ENCODE assay signal across 20 cellular contexts in the genomic region with DNA sequence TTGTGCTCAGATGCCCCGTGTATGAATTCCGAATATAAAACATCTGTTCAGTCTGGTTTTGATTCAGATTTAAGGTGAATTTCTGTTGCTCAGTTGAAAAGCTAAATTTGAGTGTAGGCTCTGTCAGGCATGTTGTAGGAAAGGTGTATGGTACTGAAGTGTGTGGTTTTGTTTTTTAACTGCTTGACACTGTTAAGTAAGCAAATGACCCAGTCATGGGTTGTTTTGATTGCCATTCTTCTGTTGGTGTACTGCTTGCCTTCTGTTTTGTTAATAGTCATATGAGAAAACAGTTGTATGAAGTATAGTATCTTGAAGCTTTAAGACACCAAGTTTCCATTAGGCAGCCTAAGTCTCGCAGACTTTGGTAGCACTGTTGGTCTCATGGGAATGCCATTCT. TPM values are rescaled to one million over a fixed set of nuclear protein-coding genes. Genes with fewer than 3 reads are reported as not detected.
DNase-seq lines count a peak whose midpoint lies in the region; ATAC-seq lines count a peak whose summit lies in the region.
"Had no signal": no experiment of that assay in that cellular context is flagged by ENCODE, and none has a peak within 500 bp of the region (broad histone marks: within the 10 kb centered on the region; RNA-seq: fewer than 3 reads in every experiment).

No MANE protein-coding gene starts in this region.

- H3K36me3 Mint-ChIP-seq in activated T-cell treated with anti-CD3 and anti-CD28 coated beads, Interleukin-2, amount 50 U/mL, for 24 hours (ENCODE audit: low read depth) = peaks cover 59% of the 10 kb centered on the region
- peaks cover 46% of the 10 kb centered on the region for H3K36me3 Mint-ChIP-seq in activated T-cell treated with anti-CD3 and anti-CD28 coated beads, Interleukin-2, amount 50 U/mL, for 4 hours (ENCODE audit: insufficient read depth)
- H3K36me3 Mint-ChIP-seq in T-cell = peaks cover 54% of the 10 kb centered on the region
- peaks cover 60% of the 10 kb centered on the region for H3K36me3 Mint-ChIP-seq in activated naive CD8-positive, alpha-beta T cell treated with anti-CD3 and anti-CD28 coated beads, Interleukin-2, amount 50 U/mL, for 24 hours (ENCODE audit: low read depth)
- H3K36me3 Mint-ChIP-seq in stimulated activated naive B cell treated with anti-CD40 and anti-IgM and Interleukin-4, amounts not matched to agents 10 μg/mL and 1 μg/mL and 100 μg/mL, for 72 hours = peaks cover 43 to 47% of the 10 kb centered on the region in 2 donors

- H3K27me3 Mint-ChIP-seq in activated T-cell treated with anti-CD3 and anti-CD28 coated beads, Interleukin-2, amount 50 U/mL, for 24 hours = no peaks in the 10 kb centered on the region
- no peaks in the 10 kb centered on the region for H3K27me3 Mint-ChIP-seq in activated T-cell treated with anti-CD3 and anti-CD28 coated beads, Interleukin-2, amount 50 U/mL, for 4 hours (ENCODE audit: low read depth)
- no peaks in the 10 kb centered on the region for H3K27me3 Mint-ChIP-seq in T-cell
- H3K27me3 Mint-ChIP-seq in activated naive CD8-positive, alpha-beta T cell treated with anti-CD3 and anti-CD28 coated beads, Interleukin-2, amount 50 U/mL, for 24 hours = no peaks in the 10 kb centered on the region
- no peaks in the 10 kb centered on the region for H3K27me3 Mint-ChIP-seq in stimulated activated naive B cell treated with anti-CD40 and anti-IgM and Interleukin-4, amounts not matched to agents 10 μg/mL and 1 μg/mL and 100 μg/mL, for 72 hours
- H3K27me3 Mint-ChIP-seq: B cell had no signal

- no peak for DNase-seq in activated T-cell treated with anti-CD3 and anti-CD28 coated beads, Interleukin-2, amount 50 U/mL, for 24 hours
- DNase-seq in activated T-cell treated with anti-CD3 and anti-CD28 coated beads, Interleukin-2, amount 50 U/mL, for 4 hours = no peak
- no peak for DNase-seq in T-cell
- no peak for DNase-seq in activated naive CD8-positive, alpha-beta T cell treated with anti-CD3 and anti-CD28 coated beads, Interleukin-2, amount 50 U/mL, for 24 hours
- no peak for DNase-seq in stimulated activated naive B cell treated with anti-CD40 and anti-IgM and Interleukin-4, amounts not matched to agents 10 μg/mL and 1 μg/mL and 100 μg/mL, for 72 hours
- no peak for DNase-seq in hypothalamus (lab: John Stamatoyannopoulos, UW)
- DNase-seq in DMS114 treated with DMSO at 0.1 percent for 48 hours (lab: John Stamatoyannopoulos, UW; ENCODE audit: unreplicated experiment) = no peak
- DNase-seq: activated naive CD4-positive, alpha-beta T cell treated with Interleukin-2 at 50 U/mL for 16 hours; central memory CD4-positive, alpha-beta T cell; COR-L47; DMS79 treated with DMSO at 0.1 percent for 48 hours; H7; NCI-H1694 treated with DMSO at 0.1 percent for 48 hours; NCI-H226; psoas muscle; SJCRH30; substantia nigra; upper lobe of right lung had no signal

- CTCF ChIA-PET in T-cell (lab: Charles Lee) = interaction anchor here in 1 of 2 donors (1.0 kb wide), 1 partner anchor 9 kb away, joined by 4 read pairs; no protein-coding TSS in a partner anchor

- H3K27ac Mint-ChIP-seq in activated T-cell treated with anti-CD3 and anti-CD28 coated beads, Interleukin-2, amount 50 U/mL, for 24 hours = peak overlapping the region; percentile 7
- no peak overlapping the region for H3K27ac Mint-ChIP-seq in T-cell
- peak overlapping the region; percentile 75 for H3K27ac Mint-ChIP-seq in activated naive CD8-positive, alpha-beta T cell treated with anti-CD3 and anti-CD28 coated beads, Interleukin-2, amount 50 U/mL, for 24 hours
- H3K27ac Mint-ChIP-seq in stimulated activated naive B cell treated with anti-CD40 and anti-IgM and Interleukin-4, amounts not matched to agents 10 μg/mL and 1 μg/mL and 100 μg/mL, for 72 hours = peak overlapping the region; percentile 6
- H3K27ac Mint-ChIP-seq: B cell had no signal

- no peak overlapping the region for H3K4me3 Mint-ChIP-seq in activated T-cell treated with anti-CD3 and anti-CD28 coated beads, Interleukin-2, amount 50 U/mL, for 24 hours
- H3K4me3 Mint-ChIP-seq in activated T-cell treated with anti-CD3 and anti-CD28 coated beads, Interleukin-2, amount 50 U/mL, for 4 hours = no peak overlapping the region
- H3K4me3 Mint-ChIP-seq in T-cell = peak overlapping the region in 2 of 3 donors; percentile 14 to 44
- H3K4me3 Mint-ChIP-seq in activated naive CD8-positive, alpha-beta T cell treated with anti-CD3 and anti-CD28 coated beads, Interleukin-2, amount 50 U/mL, for 24 hours = peak overlapping the region; percentile 36
- H3K4me3 Mint-ChIP-seq in stimulated activated naive B cell treated with anti-CD40 and anti-IgM and Interleukin-4, amounts not matched to agents 10 μg/mL and 1 μg/mL and 100 μg/mL, for 72 hours = no peak overlapping the region
- H3K4me3 Mint-ChIP-seq: B cell had no signal

- peaks cover 68% of the 10 kb centered on the region for H3K4me1 Mint-ChIP-seq in activated T-cell treated with anti-CD3 and anti-CD28 coated beads, Interleukin-2, amount 50 U/mL, for 24 hours (ENCODE audit: low read depth)
- peaks cover 65% of the 10 kb centered on the region for H3K4me1 Mint-ChIP-seq in activated T-cell treated with anti-CD3 and anti-CD28 coated beads, Interleukin-2, amount 50 U/mL, for 4 hours (ENCODE audit: low read depth)
- H3K4me1 Mint-ChIP-seq in T-cell = peaks cover 57 to 59% (median 59%) of the 10 kb centered on the region in 3 donors
- peaks cover 66% of the 10 kb centered on the region for H3K4me1 Mint-ChIP-seq in activated naive CD8-positive, alpha-beta T cell treated with anti-CD3 and anti-CD28 coated beads, Interleukin-2, amount 50 U/mL, for 24 hours
- H3K4me1 Mint-ChIP-seq in stimulated activated naive B cell treated with anti-CD40 and anti-IgM and Interleukin-4, amounts not matched to agents 10 μg/mL and 1 μg/mL and 100 μg/mL, for 72 hours = peaks cover 35 to 63% of the 10 kb centered on the region in 2 donors

- no peak for ATAC-seq in activated T-cell treated with anti-CD3 and anti-CD28 coated beads, Interleukin-2, amount 50 U/mL, for 4 hours
- ATAC-seq in T-cell (replicated peaks in 1 of 4) (no peak), GM18498 (IDR thresholded peaks at IDR 0.05; ENCODE audit: unreplicated experiment) (no peak)
- no peak for ATAC-seq in activated naive CD8-positive, alpha-beta T cell treated with anti-CD3 and anti-CD28 coated beads, Interleukin-2, amount 50 U/mL, for 24 hours
- ATAC-seq in stimulated activated naive B cell treated with anti-CD40 and anti-IgM and Interleukin-4, amounts not matched to agents 10 μg/mL and 1 μg/mL and 100 μg/mL, for 72 hours (replicated peaks) = no peak
- ATAC-seq: psoas muscle, upper lobe of right lung had no signal

- POLR2A ChIA-PET in T-cell (lab: Charles Lee) = no interaction called here

- no peaks in the 10 kb centered on the region for H3K9me3 Mint-ChIP-seq in activated T-cell treated with anti-CD3 and anti-CD28 coated beads, Interleukin-2, amount 50 U/mL, for 24 hours
- no peaks in the 10 kb centered on the region for H3K9me3 Mint-ChIP-seq in activated T-cell treated with anti-CD3 and anti-CD28 coated beads, Interleukin-2, amount 50 U/mL, for 4 hours
- no peaks in the 10 kb centered on the region for H3K9me3 Mint-ChIP-seq in T-cell
- no peaks in the 10 kb centered on the region for H3K9me3 Mint-ChIP-seq in activated naive CD8-positive, alpha-beta T cell treated with anti-CD3 and anti-CD28 coated beads, Interleukin-2, amount 50 U/mL, for 24 hours
- no peaks in the 10 kb centered on the region for H3K9me3 Mint-ChIP-seq in stimulated activated naive B cell treated with anti-CD40 and anti-IgM and Interleukin-4, amounts not matched to agents 10 μg/mL and 1 μg/mL and 100 μg/mL, for 72 hours

RNA-seq across cellular contexts. Expression of a gene that starts 10.0 kb away (rescaled TPM):
- total RNA-seq in activated T-cell treated with anti-CD3 and anti-CD28 coated beads, Interleukin-2, amount 50 U/mL, for 4 hours = 10 to 100 TPM; 89.8 to 98.8 (median 98.6) TPM
- 10 to 100 TPM; 29.0 to 98.1 (median 75.0) TPM for total RNA-seq in T-cell

RNA-seq across cellular contexts. Expression of a gene that starts 10.0 kb away (rescaled TPM):
- total RNA-seq in activated T-cell treated with anti-CD3 and anti-CD28 coated beads, Interleukin-2, amount 50 U/mL, for 4 hours = 10 to 100 TPM; 10.1 to 12.4 (median 11.6) TPM
- total RNA-seq in T-cell = 10 to 100 TPM in 4 of 5 donors, 1 to 10 TPM in 1; 7.6 to 38.5 (median 25.4) TPM

Comparison
In these comparisons a context has a peak if more than half of its experiments do, and no peak if none do; other contexts are left out.
1. H3K27ac Mint-ChIP-seq: peak in activated T-cell treated with anti-CD3 and anti-CD28 coated beads, Interleukin-2, amount 50 U/mL, for 24 hours (single experiment), activated naive CD8-positive, alpha-beta T cell treated with anti-CD3 and anti-CD28 coated beads, Interleukin-2, amount 50 U/mL, for 24 hours (single experiment) and stimulated activated naive B cell treated with anti-CD40 and anti-IgM and Interleukin-4, amounts not matched to agents 10 μg/mL and 1 μg/mL and 100 μg/mL, for 72 hours (single experiment); none in T-cell (0 of 2).
2. H3K4me3 Mint-ChIP-seq: peak in T-cell (2 of 3) and activated naive CD8-positive, alpha-beta T cell treated with anti-CD3 and anti-CD28 coated beads, Interleukin-2, amount 50 U/mL, for 24 hours (single experiment); none in activated T-cell treated with anti-CD3 and anti-CD28 coated beads, Interleukin-2, amount 50 U/mL, for 24 hours (single experiment), activated T-cell treated with anti-CD3 and anti-CD28 coated beads, Interleukin-2, amount 50 U/mL, for 4 hours (single experiment) and stimulated activated naive B cell treated with anti-CD40 and anti-IgM and Interleukin-4, amounts not matched to agents 10 μg/mL and 1 μg/mL and 100 μg/mL, for 72 hours (0 of 2).